Comparison of ENCODE assay signal across 10 cellular contexts in the genomic region with DNA sequence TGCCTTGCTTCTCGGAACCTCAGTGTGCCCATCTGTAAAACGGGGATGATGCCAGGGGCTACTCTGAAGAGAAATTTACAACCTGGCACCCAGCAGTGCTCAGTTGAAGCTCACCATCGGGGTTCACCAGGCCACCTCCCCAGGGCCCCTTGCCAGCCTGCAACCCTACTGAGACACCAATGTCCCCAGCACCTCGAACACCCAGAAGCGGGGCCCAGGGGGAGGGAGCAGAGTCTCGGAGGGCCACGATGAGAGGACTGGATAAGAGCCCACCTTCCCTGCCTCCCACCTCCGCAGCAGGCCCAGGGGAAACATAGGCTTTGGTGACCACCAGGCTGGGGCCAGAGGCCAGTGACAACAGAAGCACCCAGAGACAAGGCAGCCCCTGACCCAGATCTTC. TPM values are rescaled to one million over a fixed set of nuclear protein-coding genes. Genes with fewer than 3 reads are reported as not detected.
A peak's percentile ranks its signal among the peaks of the same experiment; 100 is the strongest.
DNase-seq lines count a peak whose midpoint lies in the region; ATAC-seq, FAIRE-seq and TF ChIP-seq lines count a peak whose summit lies in the region.
"Had no signal": no experiment of that assay in that cellular context is flagged by ENCODE, and none has a peak within 500 bp of the region (broad histone marks: within the 10 kb centered on the region; RNA-seq: fewer than 3 reads in every experiment).

No MANE protein-coding gene starts in this region.

- peak overlapping the region; percentile 32 for H3K27ac ChIP-seq in CD8-positive, alpha-beta memory T cell (ENCODE audit: low read depth, low read length)
- H3K27ac ChIP-seq in HL-60 (replicated peaks) (peak overlapping the region; percentile 54), K562 (ENCODE audit: extremely low read depth, low read depth, low read length) (no peak overlapping the region), trophoblast cell (ENCODE audit: low read depth, low read length) (no peak overlapping the region)

- no peaks in the 10 kb centered on the region for H3K9me3 Mint-ChIP-seq in CD8-positive, alpha-beta memory T cell

- H2BK5ac ChIP-seq in trophoblast cell (ENCODE audit: low read depth, low read length, poor library complexity), result no peak overlapping the region

- in situ Hi-C loops in K562 (cut with MboI), result no loop called here

- H3K4me2 ChIP-seq in K562 (ENCODE audit: insufficient read depth, low read length), result no peak overlapping the region
- no peak overlapping the region for H3K4me2 ChIP-seq in trophoblast cell (ENCODE audit: low read length)

- POLR2A ChIA-PET in CD8-positive, alpha-beta memory T cell (lab: Charles Lee), result no interaction called here
- POLR2A ChIA-PET in K562 (lab: Yijun Ruan, JAX), result interaction anchor here (1.1 kb wide), 1 partner anchor 9 kb away, joined by 4 read pairs; no protein-coding TSS in a partner anchor

- peak overlapping the region in 6 of 7 donors; percentile 43 to 79 (median 66) for H3K4me3 Mint-ChIP-seq in CD8-positive, alpha-beta memory T cell

- peaks cover 41% of the 10 kb centered on the region for H3K4me1 ChIP-seq in CD8-positive, alpha-beta memory T cell (ENCODE audit: insufficient read depth, low read length)
- H3K4me1 ChIP-seq in K562 (replicated peaks in 1 of 2; ENCODE audit: control insufficient read depth in 2 of 2, insufficient read depth in 2 of 2, low read length in 2 of 2), result peaks cover 30 to 66% of the 10 kb centered on the region in 2 experiments
- H3K4me1 ChIP-seq in trophoblast cell (ENCODE audit: control insufficient read depth in 1 of 2, insufficient read depth in 2 of 2, low read length in 2 of 2), result peaks cover 23 to 26% of the 10 kb centered on the region in 2 experiments

- peaks cover 57% of the 10 kb centered on the region for H4K20me1 ChIP-seq in K562 (replicated peaks; ENCODE audit: control insufficient read depth, insufficient read depth, low read length)

- no peak overlapping the region for H2BK12ac ChIP-seq in trophoblast cell (ENCODE audit: low read length)

- no peak for TF ChIP-seq RAD21 in K562 (CRISPR knock-in tag; conservative IDR thresholded peaks at IDR 0.05 in 1 of 2, IDR thresholded peaks at IDR 0.05 in 1 of 2)

- CTCF ChIA-PET in CD8-positive, alpha-beta memory T cell (lab: Charles Lee), result interaction anchor here (1.8 kb wide), 1 partner anchor 55 kb away, joined by 3 read pairs; no protein-coding TSS in a partner anchor
- CTCF ChIA-PET in K562 (lab: Yijun Ruan, JAX; ENCODE audit: low intra/inter-chr PET ratio), result no interaction called here

- H3K9me3 ChIP-seq in CD8-positive, alpha-beta memory T cell (ENCODE audit: low read length), result no peaks in the 10 kb centered on the region
- H3K9me3 ChIP-seq in K562 (replicated peaks; ENCODE audit: control insufficient read depth, insufficient read depth, low read depth, low read length) (no peaks in the 10 kb centered on the region), trophoblast cell (ENCODE audit: insufficient read depth, low read depth, low read length) (no peaks in the 10 kb centered on the region)
- H3K9me3 ChIP-seq: prostate gland, SJCRH30 had no signal

- H3K23ac ChIP-seq in trophoblast cell (ENCODE audit: low read length), result no peak overlapping the region

- no peak for TF ChIP-seq EP300 in K562 (IDR thresholded peaks at IDR 0.05; ENCODE audit: low read length)

- H3K4me1 Mint-ChIP-seq in CD8-positive, alpha-beta memory T cell, result peaks cover 37 to 72% (median 38%) of the 10 kb centered on the region in 3 donors

- no peak for TF ChIP-seq CTCF in HL-60 (IDR thresholded peaks at IDR 0.05; ENCODE audit: insufficient read depth, low read length)
- TF ChIP-seq CTCF in K562 (IDR thresholded peaks at IDR 0.05 in 2 of 3, conservative IDR thresholded peaks at IDR 0.05 in 1 of 3; ENCODE audit: insufficient read depth in 2 of 3, low read depth in 1 of 3, low read length in 3 of 3), result no peak

- BruUV-seq in K562 (replicated peaks; lab: Mats Ljungman, UMichigan), result no TSS peak

- peaks cover 3% of the 10 kb centered on the region for H3K79me1 ChIP-seq in trophoblast cell (ENCODE audit: low read length)

- no peak overlapping the region for H3K4me3 ChIP-seq in CD8-positive, alpha-beta memory T cell (ENCODE audit: low read length)
- H3K4me3 ChIP-seq in HL-60 (replicated peaks; ENCODE audit: insufficient read depth, low read length) (no peak overlapping the region), K562 (no peak overlapping the region), trophoblast cell (ENCODE audit: low read depth, low read length) (no peak overlapping the region)
- H3K4me3 ChIP-seq: prostate gland, SJCRH30 had no signal

- no peak overlapping the region for H4K12ac ChIP-seq in trophoblast cell (ENCODE audit: low read depth, low read length)

- H3K27me3 ChIP-seq in CD8-positive, alpha-beta memory T cell (ENCODE audit: insufficient read depth, low read length, poor library complexity, severe bottlenecking), result no peaks in the 10 kb centered on the region
- H3K27me3 ChIP-seq in HL-60 (ENCODE audit: insufficient read depth, poor library complexity, severe bottlenecking), result no peaks in the 10 kb centered on the region
- H3K27me3 ChIP-seq in K562 (ENCODE audit: control insufficient read depth in 2 of 2, insufficient read depth in 2 of 2, low read length in 2 of 2), result no peaks in the 10 kb centered on the region
- no peaks in the 10 kb centered on the region for H3K27me3 ChIP-seq in trophoblast cell (ENCODE audit: insufficient read depth, low read length)
- H3K27me3 ChIP-seq: SJCRH30 had no signal

- peak overlapping the region in 4 of 8 donors; percentile 11 to 72 (median 67) for H3K27ac Mint-ChIP-seq in CD8-positive, alpha-beta memory T cell

- H3K18ac ChIP-seq in trophoblast cell (ENCODE audit: low read length), result peak overlapping the region; percentile 35

- H2AFZ ChIP-seq in K562 (ENCODE audit: low read depth, low read length) (no peak overlapping the region), trophoblast cell (ENCODE audit: insufficient read depth, low read length, poor library complexity) (no peak overlapping the region)

- no peak overlapping the region for H4K91ac ChIP-seq in trophoblast cell (ENCODE audit: low read depth, low read length)

- peak overlapping the region; percentile 75 for H3K4ac ChIP-seq in trophoblast cell (ENCODE audit: low read depth, low read length)

- no peaks in the 10 kb centered on the region for H3K36me3 ChIP-seq in CD8-positive, alpha-beta memory T cell (ENCODE audit: insufficient read depth, low read length)
- no peaks in the 10 kb centered on the region for H3K36me3 ChIP-seq in K562 (ENCODE audit: control insufficient read depth, insufficient read depth, low read length)
- H3K36me3 ChIP-seq in trophoblast cell (ENCODE audit: control insufficient read depth in 1 of 2, insufficient read depth in 2 of 2, low read length in 2 of 2), result peaks cover 4 to 7% of the 10 kb centered on the region in 2 experiments
- H3K36me3 ChIP-seq: prostate gland had no signal

- 74% methylated on average over 8 of the region's 8 CpGs for WGBS in K562 (ENCODE audit: insufficient coverage, low coverage, missing lambda C conversion rate)
- no CpG with 5 or more reads among the region's 8 CpGs for WGBS in trophoblast cell (ENCODE audit: extremely low coverage, insufficient coverage, insufficient read length)

- no peak for TF ChIP-seq POLR2A in K562 (conservative IDR thresholded peaks at IDR 0.05)

- DNase-seq in CD8-positive, alpha-beta memory T cell, result no peak
- DNase-seq in HL-60 (ENCODE audit: low read depth in 1 of 2, low spot score in 1 of 2) (no peak), K562 (ENCODE audit: extremely low read depth in 1 of 4, low spot score in 3 of 4) (no peak), trophoblast cell (no peak), globus pallidus (ENCODE audit: low spot score) (no peak)
- DNase-seq: NCI-H748 treated with DMSO at 0.1 percent for 48 hours had no signal

- no peak overlapping the region for H3K14ac ChIP-seq in trophoblast cell (ENCODE audit: low read length)

- no peaks in the 10 kb centered on the region for H3K36me3 Mint-ChIP-seq in CD8-positive, alpha-beta memory T cell

- intact Hi-C loops in K562 (cut with micrococcal nuclease), result no loop called here

- peaks cover 2% of the 10 kb centered on the region for H3K9me1 ChIP-seq in K562 (ENCODE audit: control insufficient read depth, insufficient read depth, low read length)

- FAIRE-seq in K562 (lab: Jason Lieb, UNC), result no peak

- no peak overlapping the region for H2AK5ac ChIP-seq in trophoblast cell (ENCODE audit: low read length)

- peak overlapping the region in 1 of 2 experiments; percentile 65; a peak in 2 of 4 replicates for H3K9ac ChIP-seq in K562 (ENCODE audit: insufficient read depth in 1 of 2, low read depth in 2 of 2, low read length in 2 of 2)
- H3K9ac ChIP-seq in trophoblast cell (ENCODE audit: low read length), result no peak overlapping the region

- no peak overlapping the region for H2BK120ac ChIP-seq in trophoblast cell (ENCODE audit: insufficient read depth, low read length, poor library complexity)

- no peak overlapping the region for H4K8ac ChIP-seq in trophoblast cell (ENCODE audit: low read depth, low read length)

- ATAC-seq in K562 (no peak), GM19397 (IDR thresholded peaks at IDR 0.05; ENCODE audit: unreplicated experiment) (no peak), GM18517 (IDR thresholded peaks at IDR 0.05; ENCODE audit: unreplicated experiment) (no peak)

- no peaks in the 10 kb centered on the region for H3K27me3 Mint-ChIP-seq in CD8-positive, alpha-beta memory T cell

- H3K79me2 ChIP-seq in K562 (ENCODE audit: control insufficient read depth, insufficient read depth, low read length) (peaks cover 80% of the 10 kb centered on the region), trophoblast cell (ENCODE audit: control insufficient read depth, insufficient read depth, low read length, poor library complexity) (peaks cover 35% of the 10 kb centered on the region)

RNA-seq across cellular contexts. Expression of a gene that starts 22.4 kb away (rescaled TPM):
- 10 to 100 TPM; 96.6 to 97.4 TPM for total RNA-seq in CD8-positive, alpha-beta memory T cell
- 16.7 TPM for polyA plus RNA-seq in CD8-positive, alpha-beta memory T cell
- total RNA-seq in K562 (2011; cell fraction: chromatin; rRNA removed; ENCODE audit: low replicate concordance), result 66.7 and 165 TPM in 2 replicates
- total RNA-seq in K562 (2011; cell fraction: nucleolus; rRNA removed), result 51.9 and 54.2 TPM in 2 replicates
- 57.6 and 83.1 TPM in 2 replicates for total RNA-seq in K562 (2011; cell fraction: nucleoplasm; rRNA removed)
- 18.2 and 22.3 TPM in 2 replicates for total RNA-seq in K562 (2014; rRNA removed)
- 2.8 and 4.1 TPM in 2 replicates for total RNA-seq in K562 (2014; rRNA removed; fragmentation: Illumina TruSeq; extraction: Trizol)
- total RNA-seq in K562 (2015; rRNA removed; fragmentation: Illumina TruSeq; extraction: Trizol), result 8.1 and 8.4 TPM in 2 replicates
- 124 and 126 TPM in 2 replicates for total RNA-seq in K562 (2021)
- 3.1 and 4.2 TPM in 2 replicates for polyA plus RNA-seq in K562 (2011; rRNA removed)
- 4.1 and 9.7 TPM in 2 replicates for polyA plus RNA-seq in K562 (2011; cell fraction: cytosol; rRNA removed)
- 20.4 and 29.6 TPM in 2 replicates for polyA plus RNA-seq in K562 (2011; cell fraction: nucleus; rRNA removed)
- 56.5 and 65.0 TPM in 2 replicates for polyA plus RNA-seq in K562 (2012)
- polyA plus RNA-seq in K562 (2014; fragmentation: Illumina TruSeq; extraction: Trizol), result 22.6 and 36.3 TPM in 2 replicates
- under 1 TPM; 0.18 to 0.20 TPM for polyA plus RNA-seq in K562 (2014; fragmentation: Nextera tagmentation; extraction: Ambion mirVana)
- 24.9 and 29.2 TPM in 2 replicates for polyA plus RNA-seq in K562 (2014; rRNA removed)
- 7.3 and 9.9 TPM in 2 replicates for polyA minus RNA-seq in K562 (2011; rRNA and poly(A)+ RNA removed)
- polyA minus RNA-seq in K562 (2011; cell fraction: cytosol; rRNA and poly(A)+ RNA removed), result 27.1 and 60.8 TPM in 2 replicates
- polyA minus RNA-seq in K562 (2011; cell fraction: nucleus; rRNA and poly(A)+ RNA removed), result 18.8 and 19.2 TPM in 2 replicates
- polyA plus RNA-seq in trophoblast cell (2013), result 147 and 153 TPM in 2 replicates

Comparison
In these comparisons a context has a peak if more than half of its experiments do, and no peak if none do; other contexts are left out.
1. H3K27ac ChIP-seq: peak in CD8-positive, alpha-beta memory T cell (single experiment) and HL-60 (single experiment); none in K562 (single experiment) and trophoblast cell (single experiment).